In genomic region chr18:31302991-31303390, GRCh38 we compare ENCODE assay signal across 29 cellular contexts. TPM values are rescaled to one million over a fixed set of nuclear protein-coding genes. Genes with fewer than 3 reads are reported as not detected.
DNase-seq lines count a peak whose midpoint lies in the region; ATAC-seq and TF ChIP-seq lines count a peak whose summit lies in the region.
"Had no signal": no experiment of that assay in that cellular context is flagged by ENCODE, and none has a peak within 500 bp of the region (broad histone marks: within the 10 kb centered on the region; RNA-seq: fewer than 3 reads in every experiment).

No MANE protein-coding gene starts in this region.

- no peaks in the 10 kb centered on the region for H3K9me3 Mint-ChIP-seq in activated CD4-positive, alpha-beta T cell treated with anti-CD3 and anti-CD28 coated beads, Interleukin-2, amount 10 ng/mL, durations not matched to agents 24 days and 14 days
- H3K9me3 Mint-ChIP-seq in nephron progenitor cell, result peaks cover 4% of the 10 kb centered on the region
- peaks cover 3% of the 10 kb centered on the region for H3K9me3 Mint-ChIP-seq in activated naive CD8-positive, alpha-beta T cell treated with anti-CD3 and anti-CD28 coated beads for 36 hours
- H3K9me3 Mint-ChIP-seq: stimulated activated memory B cell treated with anti-CD40 and anti-IgM and Interleukin-4, amounts not matched to agents 10 μg/mL and 1 μg/mL and 100 μg/mL, for 72 hours had no signal

- H3K4ac ChIP-seq in mesenchymal stem cell (ENCODE audit: low read depth in 1 of 2, low read length in 2 of 2), result no peak overlapping the region

- peak; percentile 51 for DNase-seq in ELR (ENCODE audit: low read depth)
- no peak for DNase-seq in RWPE2 (ENCODE audit: low spot score)
- DNase-seq in epithelial cell of prostate (ENCODE audit: low read depth, low spot score), result peak; percentile 65
- DNase-seq in mesenchymal stem cell, result peak; percentile 6
- no peak for DNase-seq in activated CD4-positive, alpha-beta T cell treated with anti-CD3 and anti-CD28 coated beads, Interleukin-2, amount 10 ng/mL, durations not matched to agents 24 days and 14 days
- DNase-seq in stomach, result no peak
- DNase-seq in nephron progenitor cell, result no peak
- no peak for DNase-seq in activated naive CD8-positive, alpha-beta T cell treated with anti-CD3 and anti-CD28 coated beads for 36 hours
- DNase-seq: ACHN; activated CD4-positive, alpha-beta T cell treated with anti-CD3 and anti-CD28 coated beads, Interleukin-2, amount 50 U/mL, for 4 hours; activated gamma-delta T cell treated with Interleukin-2 at 50 U/mL for 16 hours; amniotic stem cell; effector CD8-positive, alpha-beta T cell; heart right ventricle; immature natural killer cell; MM.1S; NCI-H146; NCI-H69; ovary; SHP77 treated with DMSO at 0.1 percent for 48 hours; WERI-Rb-1 had no signal

- H3K4me1 ChIP-seq in RWPE2 (ENCODE audit: insufficient read depth, poor library complexity, severe bottlenecking) (peaks cover 16% of the 10 kb centered on the region), mesenchymal stem cell (ENCODE audit: control insufficient read depth, insufficient read depth, low read depth, low read length) (no peaks in the 10 kb centered on the region), stomach (peaks cover 0 to 4% (median 0%) of the 10 kb centered on the region in 4 donors)
- H3K4me1 ChIP-seq: BLaER1 treated with 17β-estradiol and CSF1 and Interleukin-3, amounts not matched to agents 10 nM and 100 nM had no signal

- no peaks in the 10 kb centered on the region for H3K79me1 ChIP-seq in mesenchymal stem cell (replicated peaks; ENCODE audit: low read length, poor library complexity, severe bottlenecking)

- H3K4me1 Mint-ChIP-seq in activated CD4-positive, alpha-beta T cell treated with anti-CD3 and anti-CD28 coated beads, Interleukin-2, amount 10 ng/mL, durations not matched to agents 24 days and 14 days, result no peaks in the 10 kb centered on the region
- H3K4me1 Mint-ChIP-seq in nephron progenitor cell, result no peaks in the 10 kb centered on the region
- H3K4me1 Mint-ChIP-seq in activated naive CD8-positive, alpha-beta T cell treated with anti-CD3 and anti-CD28 coated beads for 36 hours, result no peaks in the 10 kb centered on the region
- H3K4me1 Mint-ChIP-seq: IgD-negative memory B cell; immature natural killer cell; stimulated activated memory B cell treated with anti-CD40 and anti-IgM and Interleukin-4, amounts not matched to agents 10 μg/mL and 1 μg/mL and 100 μg/mL, for 72 hours had no signal

- no peak for TF ChIP-seq EP300 in stomach (IDR thresholded peaks at IDR 0.05)

- H3K36me3 ChIP-seq in RWPE2 (ENCODE audit: low read depth), result no peaks in the 10 kb centered on the region
- no peaks in the 10 kb centered on the region for H3K36me3 ChIP-seq in mesenchymal stem cell (ENCODE audit: control insufficient read depth in 1 of 2, insufficient read depth in 2 of 2, low read depth in 1 of 2, low read length in 2 of 2)
- no peaks in the 10 kb centered on the region for H3K36me3 ChIP-seq in stomach
- H3K36me3 ChIP-seq: BLaER1 treated with 17β-estradiol and CSF1 and Interleukin-3, amounts not matched to agents 10 nM and 100 nM; heart right ventricle; ovary; thoracic aorta; WERI-Rb-1 had no signal

- intact Hi-C loops in activated CD4-positive, alpha-beta T cell treated with anti-CD3 and anti-CD28 coated beads, Interleukin-2, amount 10 ng/mL, durations not matched to agents 24 days and 14 days (cut with micrococcal nuclease), result no loop called here
- intact Hi-C loops in stomach (cut with DNase I; ENCODE audit: low total_unique reads), result no loop called here

- no peak overlapping the region for H4K8ac ChIP-seq in mesenchymal stem cell (ENCODE audit: low read length)

- H2BK5ac ChIP-seq in mesenchymal stem cell (ENCODE audit: low read depth, low read length, poor library complexity, severe bottlenecking), result no peak overlapping the region

- H3K27me3 Mint-ChIP-seq in activated CD4-positive, alpha-beta T cell treated with anti-CD3 and anti-CD28 coated beads, Interleukin-2, amount 10 ng/mL, durations not matched to agents 24 days and 14 days, result no peaks in the 10 kb centered on the region
- no peaks in the 10 kb centered on the region for H3K27me3 Mint-ChIP-seq in nephron progenitor cell (ENCODE audit: low read depth, poor library complexity)
- H3K27me3 Mint-ChIP-seq in activated naive CD8-positive, alpha-beta T cell treated with anti-CD3 and anti-CD28 coated beads for 36 hours, result no peaks in the 10 kb centered on the region
- H3K27me3 Mint-ChIP-seq: IgD-negative memory B cell; stimulated activated memory B cell treated with anti-CD40 and anti-IgM and Interleukin-4, amounts not matched to agents 10 μg/mL and 1 μg/mL and 100 μg/mL, for 72 hours had no signal

- ATAC-seq in RWPE2 (ENCODE audit: low read depth), result peak; percentile 91
- ATAC-seq: heart right ventricle; sciatic nerve; stimulated activated memory B cell treated with anti-CD40 and anti-IgM and Interleukin-4, amounts not matched to agents 10 μg/mL and 1 μg/mL and 100 μg/mL, for 72 hours had no signal

- H2BK120ac ChIP-seq in mesenchymal stem cell (ENCODE audit: low read depth, low read length), result no peak overlapping the region

- H3K27ac Mint-ChIP-seq in activated CD4-positive, alpha-beta T cell treated with anti-CD3 and anti-CD28 coated beads, Interleukin-2, amount 10 ng/mL, durations not matched to agents 24 days and 14 days, result no peak overlapping the region
- H3K27ac Mint-ChIP-seq in nephron progenitor cell, result no peak overlapping the region
- no peak overlapping the region for H3K27ac Mint-ChIP-seq in activated naive CD8-positive, alpha-beta T cell treated with anti-CD3 and anti-CD28 coated beads for 36 hours
- H3K27ac Mint-ChIP-seq: IgD-negative memory B cell; immature natural killer cell; stimulated activated memory B cell treated with anti-CD40 and anti-IgM and Interleukin-4, amounts not matched to agents 10 μg/mL and 1 μg/mL and 100 μg/mL, for 72 hours had no signal

- H3K27ac ChIP-seq in RWPE2 (ENCODE audit: poor library complexity, severe bottlenecking) (peak overlapping the region; percentile 62), epithelial cell of prostate (no peak overlapping the region), mesenchymal stem cell (ENCODE audit: low read length, poor library complexity, severe bottlenecking) (no peak overlapping the region), stomach (no peak overlapping the region)
- H3K27ac ChIP-seq: BLaER1 treated with 17β-estradiol and CSF1 and Interleukin-3, amounts not matched to agents 10 nM and 100 nM; heart right ventricle; ovary; thoracic aorta; WERI-Rb-1 had no signal

- H2AFZ ChIP-seq in mesenchymal stem cell (ENCODE audit: low read depth, low read length), result no peak overlapping the region

- no peak overlapping the region for H2AK5ac ChIP-seq in mesenchymal stem cell (ENCODE audit: low read length, severe bottlenecking)

- no peaks in the 10 kb centered on the region for H3K9me3 ChIP-seq in RWPE2 (ENCODE audit: severe bottlenecking)
- H3K9me3 ChIP-seq in mesenchymal stem cell (ENCODE audit: control insufficient read depth, low read length), result no peaks in the 10 kb centered on the region
- no peaks in the 10 kb centered on the region for H3K9me3 ChIP-seq in stomach
- H3K9me3 ChIP-seq: BLaER1 treated with 17β-estradiol and CSF1 and Interleukin-3, amounts not matched to agents 10 nM and 100 nM; heart right ventricle; ovary; thoracic aorta had no signal

- no peaks in the 10 kb centered on the region for H3K27me3 ChIP-seq in RWPE2 (ENCODE audit: insufficient read depth, poor library complexity, severe bottlenecking)
- H3K27me3 ChIP-seq in mesenchymal stem cell (ENCODE audit: control insufficient read depth in 1 of 2, insufficient read depth in 1 of 2, low read length in 2 of 2), result no peaks in the 10 kb centered on the region
- no peaks in the 10 kb centered on the region for H3K27me3 ChIP-seq in stomach
- H3K27me3 ChIP-seq: BLaER1 treated with 17β-estradiol and CSF1 and Interleukin-3, amounts not matched to agents 10 nM and 100 nM; heart right ventricle; ovary had no signal

- H2BK12ac ChIP-seq in mesenchymal stem cell (ENCODE audit: low read length in 2 of 2), result no peak overlapping the region

- H3K4me3 Mint-ChIP-seq in activated CD4-positive, alpha-beta T cell treated with anti-CD3 and anti-CD28 coated beads, Interleukin-2, amount 10 ng/mL, durations not matched to agents 24 days and 14 days, result no peak overlapping the region
- H3K4me3 Mint-ChIP-seq in nephron progenitor cell, result no peak overlapping the region
- H3K4me3 Mint-ChIP-seq in activated naive CD8-positive, alpha-beta T cell treated with anti-CD3 and anti-CD28 coated beads for 36 hours, result no peak overlapping the region
- H3K4me3 Mint-ChIP-seq: IgD-negative memory B cell; immature natural killer cell; stimulated activated memory B cell treated with anti-CD40 and anti-IgM and Interleukin-4, amounts not matched to agents 10 μg/mL and 1 μg/mL and 100 μg/mL, for 72 hours had no signal

- no peak overlapping the region for H3K14ac ChIP-seq in mesenchymal stem cell (ENCODE audit: low read length in 2 of 2)

- no peak overlapping the region for H3K23ac ChIP-seq in mesenchymal stem cell (ENCODE audit: low read length in 2 of 2)

- TF ChIP-seq POLR2A in stomach (IDR thresholded peaks at IDR 0.05), result no peak

- H3K4me3 ChIP-seq in RWPE2 (ENCODE audit: severe bottlenecking), result no peak overlapping the region
- H3K4me3 ChIP-seq in mesenchymal stem cell (ENCODE audit: insufficient read depth in 1 of 2, low read depth in 1 of 2, low read length in 2 of 2), result no peak overlapping the region
- no peak overlapping the region for H3K4me3 ChIP-seq in stomach
- H3K4me3 ChIP-seq: BLaER1 treated with 17β-estradiol and CSF1 and Interleukin-3, amounts not matched to agents 10 nM and 100 nM; heart right ventricle; ovary; thoracic aorta had no signal

- H3K9ac ChIP-seq in mesenchymal stem cell (ENCODE audit: low read length), result no peak overlapping the region
- H3K9ac ChIP-seq: BLaER1 treated with 17β-estradiol and CSF1 and Interleukin-3, amounts not matched to agents 10 nM and 100 nM had no signal

- TF ChIP-seq CTCF in RWPE2 (IDR thresholded peaks at IDR 0.05; ENCODE audit: poor library complexity, severe bottlenecking) (no peak), stomach (IDR thresholded peaks at IDR 0.05) (no peak), nephron progenitor cell (IDR thresholded peaks at IDR 0.05) (no peak)

- H3K36me3 Mint-ChIP-seq in activated CD4-positive, alpha-beta T cell treated with anti-CD3 and anti-CD28 coated beads, Interleukin-2, amount 10 ng/mL, durations not matched to agents 24 days and 14 days (ENCODE audit: low read depth), result no peaks in the 10 kb centered on the region
- H3K36me3 Mint-ChIP-seq in nephron progenitor cell (ENCODE audit: low read depth), result no peaks in the 10 kb centered on the region
- no peaks in the 10 kb centered on the region for H3K36me3 Mint-ChIP-seq in activated naive CD8-positive, alpha-beta T cell treated with anti-CD3 and anti-CD28 coated beads for 36 hours
- H3K36me3 Mint-ChIP-seq: IgD-negative memory B cell; immature natural killer cell; stimulated activated memory B cell treated with anti-CD40 and anti-IgM and Interleukin-4, amounts not matched to agents 10 μg/mL and 1 μg/mL and 100 μg/mL, for 72 hours had no signal

- no peak overlapping the region for H2BK15ac ChIP-seq in mesenchymal stem cell (ENCODE audit: low read depth, poor library complexity, severe bottlenecking)

- H3K18ac ChIP-seq in mesenchymal stem cell (ENCODE audit: low read depth in 1 of 2, low read length in 2 of 2), result no peak overlapping the region

- H3K4me2 ChIP-seq in mesenchymal stem cell (ENCODE audit: low read length, poor library complexity, severe bottlenecking), result no peak overlapping the region
- H3K4me2 ChIP-seq: BLaER1 treated with 17β-estradiol and CSF1 and Interleukin-3, amounts not matched to agents 10 nM and 100 nM had no signal

- H4K91ac ChIP-seq in mesenchymal stem cell (ENCODE audit: low read length), result no peak overlapping the region

RNA-seq across cellular contexts. Expression of gene DSG1, which starts 15.0 kb away (rescaled TPM):
- not detected for polyA plus RNA-seq in mesenchymal stem cell (2013, experiment 1 of 2)
- polyA plus RNA-seq in mesenchymal stem cell (2013, experiment 2 of 2), result not detected
- not detected in 2 replicates for total RNA-seq in activated CD4-positive, alpha-beta T cell treated with anti-CD3 and anti-CD28 coated beads, Interleukin-2, amount 10 ng/mL, durations not matched to agents 24 days and 14 days
- 1 to 10 TPM in 1 of 5 donors, not detected in 4; 1.8 TPM for total RNA-seq in stomach
- polyA plus RNA-seq in stomach, result under 1 TPM in 1 of 3 donors, not detected in 2; 0.03 TPM
- not detected for total RNA-seq in activated naive CD8-positive, alpha-beta T cell treated with anti-CD3 and anti-CD28 coated beads for 36 hours
- total RNA-seq: G401; lung microvascular endothelial cell; ovary; T-helper 1 cell treated with Interleukin-12 subunit alpha and Interleukin-12 subunit beta and Interleukin-4 antibody, amounts not matched to agents 30 ng/mL and 1 ng/mL, for 36 hours had no signal
- polyA plus RNA-seq: IgD-negative memory B cell, immature natural killer cell, ovary had no signal

Comparison
In these comparisons a context has a peak if more than half of its experiments do, and no peak if none do; other contexts are left out.
1. DNase-seq: peak in ELR (single experiment), epithelial cell of prostate (single experiment) and mesenchymal stem cell (single experiment); none in RWPE2 (single experiment), activated CD4-positive, alpha-beta T cell treated with anti-CD3 and anti-CD28 coated beads, Interleukin-2, amount 10 ng/mL, durations not matched to agents 24 days and 14 days (single experiment), stomach (single experiment), nephron progenitor cell (single experiment) and activated naive CD8-positive, alpha-beta T cell treated with anti-CD3 and anti-CD28 coated beads for 36 hours (single experiment).